22 cellular contexts compared by ENCODE assay signal in genomic region chr4:20028694-20029093, GRCh38.
DNase-seq lines count a peak whose midpoint lies in the region; TF ChIP-seq lines count a peak whose summit lies in the region.
"Had no signal": no experiment of that assay in that cellular context is flagged by ENCODE, and none has a peak within 500 bp of the region (broad histone marks: within the 10 kb centered on the region; RNA-seq: fewer than 3 reads in every experiment).

No MANE protein-coding gene starts in this region.

- no peaks in the 10 kb centered on the region for H3K27me3 ChIP-seq in brain microvascular endothelial cell (replicated peaks)
- H3K27me3 ChIP-seq: cardiac muscle cell, esophagus squamous epithelium had no signal

- TF ChIP-seq CTCF in brain microvascular endothelial cell (IDR thresholded peaks at IDR 0.05; ENCODE audit: low read depth, low read length, missing control alignments) (no peak), nephron progenitor cell (IDR thresholded peaks at IDR 0.05) (no peak)

- H3K4me3 Mint-ChIP-seq in nephron progenitor cell: no peak overlapping the region
- H3K4me3 Mint-ChIP-seq: activated naive CD8-positive, alpha-beta T cell treated with anti-CD3 and anti-CD28 coated beads for 36 hours; activated T-helper 1 cell treated with anti-CD3 and anti-CD28 coated beads, Interleukin-12 subunit alpha, Interleukin-12 subunit beta, Interleukin-2, Interleukin-4 antibody, amounts not matched to agents 30 ng/mL and 10 ng/mL and 1 ng/mL, durations not matched to agents 14 hours and 24 hours and 36 hours had no signal

- H3K4me3 ChIP-seq in brain microvascular endothelial cell (ENCODE audit: low read depth, low read length): no peak overlapping the region
- H3K4me3 ChIP-seq: A549, cardiac muscle cell, esophagus squamous epithelium, psoas muscle, thoracic aorta had no signal

- no peak overlapping the region for H3K27ac ChIP-seq in brain microvascular endothelial cell
- H3K27ac ChIP-seq: A549, cardiac muscle cell, esophagus squamous epithelium, psoas muscle, thoracic aorta had no signal

- no peaks in the 10 kb centered on the region for H3K36me3 Mint-ChIP-seq in nephron progenitor cell (ENCODE audit: low read depth)
- H3K36me3 Mint-ChIP-seq: activated naive CD8-positive, alpha-beta T cell treated with anti-CD3 and anti-CD28 coated beads for 36 hours had no signal

- peaks cover 8% of the 10 kb centered on the region for H3K9me3 Mint-ChIP-seq in nephron progenitor cell
- H3K9me3 Mint-ChIP-seq: activated naive CD8-positive, alpha-beta T cell treated with anti-CD3 and anti-CD28 coated beads for 36 hours had no signal

- DNase-seq in A172 (ENCODE audit: low spot score): peak; percentile 62
- peak; percentile 82 for DNase-seq in HT1080 (ENCODE audit: low read depth)
- DNase-seq in brain microvascular endothelial cell: peak; percentile 18
- DNase-seq in glomerular endothelial cell (ENCODE audit: extremely low read depth, low read depth, low spot score): peak; percentile 42
- no peak for DNase-seq in DMS114 treated with DMSO at 0.1 percent for 48 hours (lab: John Stamatoyannopoulos, UW; ENCODE audit: unreplicated experiment)
- DNase-seq in nephron progenitor cell: no peak
- no peak for DNase-seq in NCI-H345 treated with DMSO at 0.1 percent for 48 hours (lab: John Stamatoyannopoulos, UW; ENCODE audit: unreplicated experiment)
- DNase-seq in NCI-H1105 treated with DMSO at 0.1 percent for 48 hours (lab: John Stamatoyannopoulos, UW): no peak
- DNase-seq: activated CD4-positive, CD25-positive, alpha-beta regulatory T cell treated with anti-CD3 and anti-CD28 coated beads, Interleukin-2, amount 50 U/mL, for 72 hours; activated naive CD8-positive, alpha-beta T cell treated with anti-CD3 and anti-CD28 coated beads for 36 hours; DMS79 treated with DMSO at 0.1 percent for 48 hours; esophagus squamous epithelium; H7; hypothalamus; left cardiac atrium; NCI-H524 treated with DMSO at 0.1 percent for 48 hours; psoas muscle; SIG-M5 had no signal

- H3K27ac Mint-ChIP-seq in nephron progenitor cell: no peak overlapping the region
- H3K27ac Mint-ChIP-seq: activated naive CD8-positive, alpha-beta T cell treated with anti-CD3 and anti-CD28 coated beads for 36 hours; activated T-helper 1 cell treated with anti-CD3 and anti-CD28 coated beads, Interleukin-12 subunit alpha, Interleukin-12 subunit beta, Interleukin-2, Interleukin-4 antibody, amounts not matched to agents 30 ng/mL and 10 ng/mL and 1 ng/mL, durations not matched to agents 14 hours and 24 hours and 36 hours had no signal

- no peaks in the 10 kb centered on the region for H3K27me3 Mint-ChIP-seq in nephron progenitor cell (ENCODE audit: low read depth, poor library complexity)
- H3K27me3 Mint-ChIP-seq: activated naive CD8-positive, alpha-beta T cell treated with anti-CD3 and anti-CD28 coated beads for 36 hours had no signal

- no peaks in the 10 kb centered on the region for H3K4me1 Mint-ChIP-seq in nephron progenitor cell
- H3K4me1 Mint-ChIP-seq: activated naive CD8-positive, alpha-beta T cell treated with anti-CD3 and anti-CD28 coated beads for 36 hours had no signal

- in situ Hi-C loops in brain microvascular endothelial cell (cut with HindIII; ENCODE audit: low pct_ligation_motif_present, low sequenced_read_pairs): no loop called here

- no peaks in the 10 kb centered on the region for H3K36me3 ChIP-seq in brain microvascular endothelial cell (replicated peaks)
- H3K36me3 ChIP-seq: cardiac muscle cell, esophagus squamous epithelium, thoracic aorta had no signal

Comparison
In these comparisons a context has a peak if more than half of its experiments do, and no peak if none do; other contexts are left out.
1. DNase-seq: peak in A172 (single experiment), HT1080 (single experiment), brain microvascular endothelial cell (single experiment) and glomerular endothelial cell (single experiment); none in DMS114 treated with DMSO at 0.1 percent for 48 hours (single experiment), nephron progenitor cell (single experiment), NCI-H345 treated with DMSO at 0.1 percent for 48 hours (single experiment) and NCI-H1105 treated with DMSO at 0.1 percent for 48 hours (single experiment).